Comparison of ENCODE assay signal across 19 cellular contexts in the genomic region with DNA sequence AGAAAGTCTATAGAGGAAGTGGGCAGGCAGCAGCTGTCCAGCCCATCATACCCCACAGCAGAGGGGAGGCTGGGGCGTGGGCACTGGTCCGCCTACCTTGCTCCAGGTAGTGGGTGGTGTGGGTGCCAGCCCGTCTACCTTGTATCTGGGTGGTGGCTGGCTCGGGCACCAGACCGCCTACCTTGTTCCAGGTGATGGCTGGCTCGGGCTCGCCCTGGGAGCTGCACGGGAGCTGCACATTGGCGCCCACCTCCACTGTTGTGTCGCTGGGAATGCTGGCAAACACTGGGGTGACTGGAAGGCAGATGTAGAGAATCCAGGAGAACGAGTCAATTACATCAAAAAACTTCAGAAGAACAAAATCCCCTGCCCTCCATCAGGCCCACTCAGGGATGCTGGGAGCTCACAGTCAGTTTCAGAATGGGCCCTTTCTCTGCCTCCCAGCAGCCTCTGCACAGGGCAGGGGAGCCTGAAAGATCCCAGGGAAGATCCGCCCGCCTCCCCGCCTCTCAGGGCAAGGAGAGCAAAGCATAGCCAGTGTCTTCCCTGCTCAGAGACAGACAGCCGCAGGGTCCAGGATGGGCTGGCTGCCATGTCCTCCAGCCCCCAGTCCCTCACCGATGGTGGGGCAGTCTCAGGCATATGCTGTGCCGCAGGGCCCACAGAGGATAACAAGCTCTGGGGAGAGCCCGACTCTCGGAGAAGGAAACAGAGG.
DNase-seq lines count a peak whose midpoint lies in the region; ATAC-seq and TF ChIP-seq lines count a peak whose summit lies in the region.
"Had no signal": no experiment of that assay in that cellular context is flagged by ENCODE, and none has a peak within 500 bp of the region (broad histone marks: within the 10 kb centered on the region; RNA-seq: fewer than 3 reads in every experiment).

No MANE protein-coding gene starts in this region.

- H3K27me3 ChIP-seq in left ventricle myocardium inferior (ENCODE audit: low read depth) (peaks cover 17% of the 10 kb centered on the region), neuronal stem cell (ENCODE audit: control insufficient read depth in 3 of 3, insufficient read depth in 3 of 3, low read depth in 1 of 3, low read length in 3 of 3) (no peaks in the 10 kb centered on the region)

- H3K27ac ChIP-seq in left ventricle myocardium inferior (replicated peaks) = no peak overlapping the region
- no peak overlapping the region for H3K27ac ChIP-seq in neuronal stem cell (replicated peaks; ENCODE audit: low read length)
- H3K27ac ChIP-seq: A549 had no signal

- H3K36me3 ChIP-seq in left ventricle myocardium inferior (peaks cover 79% of the 10 kb centered on the region), neuronal stem cell (replicated peaks in 1 of 2; ENCODE audit: control insufficient read depth in 2 of 2, insufficient read depth in 2 of 2, low read length in 2 of 2) (peaks cover 0 to 49% of the 10 kb centered on the region in 2 donors)
- H3K36me3 ChIP-seq: HAP-1 had no signal

- no peak overlapping the region for H3K9ac ChIP-seq in neuronal stem cell (ENCODE audit: low read depth, low read length, poor library complexity)

- no peak overlapping the region for H2BK12ac ChIP-seq in neuronal stem cell (ENCODE audit: low read length)

- no peak overlapping the region for H4K91ac ChIP-seq in neuronal stem cell (ENCODE audit: low read depth, low read length, poor library complexity)

- no peaks in the 10 kb centered on the region for H3K4me1 ChIP-seq in left ventricle myocardium inferior
- peaks cover 0 to 2% of the 10 kb centered on the region in 2 donors for H3K4me1 ChIP-seq in neuronal stem cell (ENCODE audit: control insufficient read depth in 2 of 2, insufficient read depth in 1 of 2, low read depth in 1 of 2, low read length in 2 of 2)
- H3K4me1 ChIP-seq: A549, HAP-1 had no signal

- H3K4me2 ChIP-seq in neuronal stem cell (ENCODE audit: insufficient read depth, low read length, poor library complexity, severe bottlenecking) = no peak overlapping the region
- H3K4me2 ChIP-seq: A549 had no signal

- TF ChIP-seq POLR2A in GM18505 (IDR thresholded peaks at IDR 0.05; ENCODE audit: borderline replicate concordance, extremely low read depth, insufficient read depth, insufficient read length) = no peak

- no peak overlapping the region for H2AK5ac ChIP-seq in neuronal stem cell (ENCODE audit: low read depth, low read length)

- H3K23ac ChIP-seq in neuronal stem cell (ENCODE audit: low read depth, low read length, poor library complexity) = no peak overlapping the region

- H2BK5ac ChIP-seq in neuronal stem cell (ENCODE audit: low read length) = no peak overlapping the region

- no peaks in the 10 kb centered on the region for H3K79me1 ChIP-seq in neuronal stem cell (ENCODE audit: low read depth, low read length)

- H2BK15ac ChIP-seq in neuronal stem cell (ENCODE audit: low read length) = no peak overlapping the region

- H4K8ac ChIP-seq in neuronal stem cell (ENCODE audit: low read depth, low read length) = no peak overlapping the region

- no peak overlapping the region for H3K14ac ChIP-seq in neuronal stem cell (ENCODE audit: low read length)

- H2AFZ ChIP-seq in neuronal stem cell (ENCODE audit: low read length) = no peak overlapping the region

- no CpG with 5 or more reads among the region's 19 CpGs for WGBS in neuronal stem cell (ENCODE audit: extremely low coverage in 2 of 2, insufficient read length in 2 of 2, insufficient replicate concordance in 1 of 2), 2 donors

- ATAC-seq in Right ventricle myocardium superior (ENCODE audit: poor library complexity) (no peak), left cardiac atrium (no peak), HG03135 (IDR thresholded peaks at IDR 0.05; ENCODE audit: unreplicated experiment) (no peak), GM18505 (IDR thresholded peaks at IDR 0.05; ENCODE audit: unreplicated experiment) (no peak)
- ATAC-seq: A549, GM12878 had no signal

- no peak overlapping the region for H3K4me3 ChIP-seq in left ventricle myocardium inferior
- no peak overlapping the region for H3K4me3 ChIP-seq in neuronal stem cell (ENCODE audit: low read length in 2 of 2)
- H3K4me3 ChIP-seq: A549, GM12878, HAP-1 had no signal

- DNase-seq in Right ventricle myocardium superior (peak; percentile 37), left ventricle myocardium inferior (no peak), left cardiac atrium (peak; percentile 15), neuronal stem cell (ENCODE audit: low spot score) (no peak), 8988T (no peak)
- DNase-seq in activated T-cell treated with anti-CD3 and anti-CD28 coated beads, Interleukin-2, amount 50 U/mL, for 1 hour = no peak
- DNase-seq: CD4-positive, CD25-positive, alpha-beta regulatory T cell; DMS53; KG1; NCI-H1092; NCI-H345; NCI-H69; NK-92 treated with Interleukin-12 subunit alpha and Interleukin-12 subunit beta, amount 100 ng/mL, for 24 hours; SHP77 had no signal

- peak overlapping the region; percentile 23 for H3K18ac ChIP-seq in neuronal stem cell (ENCODE audit: low read length)

- H3K4ac ChIP-seq in neuronal stem cell (ENCODE audit: low read length) = no peak overlapping the region

- no peak for TF ChIP-seq CTCF in left ventricle myocardium inferior (IDR thresholded peaks at IDR 0.05; ENCODE audit: borderline replicate concordance)

- H3K9me3 ChIP-seq in left ventricle myocardium inferior (replicated peaks) = no peaks in the 10 kb centered on the region
- no peaks in the 10 kb centered on the region for H3K9me3 ChIP-seq in neuronal stem cell (replicated peaks in 1 of 2; ENCODE audit: control insufficient read depth in 2 of 2, insufficient read depth in 1 of 2, low read depth in 1 of 2, low read length in 2 of 2)
- H3K9me3 ChIP-seq: A549, HAP-1 had no signal

- no peak overlapping the region for H2BK120ac ChIP-seq in neuronal stem cell (ENCODE audit: low read depth, low read length)

- intact Hi-C loops in Right ventricle myocardium superior (cut with DNase I) (no loop called here), left ventricle myocardium inferior (cut with micrococcal nuclease) (no loop called here), left cardiac atrium (cut with DNase I) (no loop called here)

Comparison
In these comparisons a context has a peak if more than half of its experiments do, and no peak if none do; other contexts are left out.
1. DNase-seq: peak in Right ventricle myocardium superior (single experiment) and left cardiac atrium (single experiment); none in left ventricle myocardium inferior (single experiment), neuronal stem cell (single experiment), 8988T (single experiment) and activated T-cell treated with anti-CD3 and anti-CD28 coated beads, Interleukin-2, amount 50 U/mL, for 1 hour (single experiment).